In genomic region chr1:28044399-28044798, GRCh38 we compare ENCODE assay signal across 2 cellular contexts.
TF ChIP-seq lines count a peak whose summit lies in the region.

No MANE protein-coding gene starts in this region.

TF ChIP-seq in HepG2, 621 proteins besides CTCF, POLR2A, EP300 and RAD21:
- TF ChIP-seq BHLHE40 (IDR thresholded peaks at IDR 0.05; ENCODE audit: low read length), result no peak
- peak; percentile 76 for TF ChIP-seq MAFF (IDR thresholded peaks at IDR 0.05; ENCODE audit: low read depth, low read length)
- TF ChIP-seq MAFK (conservative IDR thresholded peaks at IDR 0.05 in 1 of 2, IDR thresholded peaks at IDR 0.05 in 1 of 2; ENCODE audit: low read length in 2 of 2), result peak; percentile 75 to 88

TF ChIP-seq in IMR-90, 13 proteins besides CTCF, POLR2A, EP300 and RAD21:
- peak; percentile 78 for TF ChIP-seq MAFK (IDR thresholded peaks at IDR 0.05; ENCODE audit: low read depth, low read length)
- TF ChIP-seq RFX5 (IDR thresholded peaks at IDR 0.05; ENCODE audit: low read depth, low read length), result no peak
